23 cellular contexts compared by ENCODE assay signal in genomic region chr14:53855127-53855526, GRCh38.
"Had no signal": no experiment of that assay in that cellular context is flagged by ENCODE, and none has a peak within 500 bp of the region (broad histone marks: within the 10 kb centered on the region; RNA-seq: fewer than 3 reads in every experiment).

No MANE protein-coding gene starts in this region.

- H3K36me3 ChIP-seq: gastrocnemius medialis, neutrophil, pancreas, transverse colon, vagina, WERI-Rb-1 had no signal

- ATAC-seq: activated CD8-positive, alpha-beta T cell treated with anti-CD3 and anti-CD28 coated beads, Interleukin-2, amount 10 ng/mL, durations not matched to agents 7 days and 5 days; activated naive CD4-positive, alpha-beta T cell treated with anti-CD3 and anti-CD28 coated beads, Interleukin-2, amount 50 U/mL, for 72 hours; gastrocnemius medialis; pancreas; psoas muscle; right cardiac atrium; stimulated activated effector memory CD8-positive, alpha-beta T cell treated with anti-CD3 and anti-CD28 coated beads, Interleukin-12 subunit alpha, Interleukin-12 subunit beta, amount 100 ng/mL, for 72 hours had no signal

- H3K4me3 ChIP-seq: gastrocnemius medialis, pancreas, psoas muscle, skin epidermis, transverse colon, vagina had no signal

- H3K9me3 ChIP-seq: gastrocnemius medialis, neutrophil, pancreas, psoas muscle, transverse colon, vagina had no signal

- H3K27me3 ChIP-seq: gastrocnemius medialis, neutrophil, pancreas, transverse colon, vagina had no signal

- H3K4me1 ChIP-seq: gastrocnemius medialis, pancreas, psoas muscle, vagina had no signal

- FAIRE-seq: islet of Langerhans, pancreas, TTC549 had no signal

- DNase-seq: activated CD4-positive, alpha-beta T cell treated with anti-CD3 and anti-CD28 coated beads, Interleukin-2, amount 10 ng/mL, durations not matched to agents 7 days and 5 days; activated CD4-positive, CD25-positive, alpha-beta regulatory T cell treated with anti-CD3 and anti-CD28 coated beads, Interleukin-2, amount 50 U/mL, for 72 hours; activated CD8-positive, alpha-beta T cell treated with anti-CD3 and anti-CD28 coated beads, Interleukin-2, amount 10 ng/mL, durations not matched to agents 7 days and 5 days; activated gamma-delta T cell treated with Interleukin-2 at 50 U/mL for 16 hours; activated T-cell treated with anti-CD3 and anti-CD28 coated beads, Interleukin-2, amount 50 U/mL, for 1 hour; aorta; caudate nucleus; effector CD8-positive, alpha-beta T cell; gastrocnemius medialis; hypothalamus; pancreas; psoas muscle; right cardiac atrium; stimulated activated CD4-positive, alpha-beta T cell treated with anti-CD3 and anti-CD28 coated beads, Interleukin-2, amount 100 ng/mL, for 24 hours; transverse colon; WERI-Rb-1 had no signal

- H3K27ac ChIP-seq: gastrocnemius medialis, neutrophil, pancreas, psoas muscle, skin epidermis, transverse colon, vagina, WERI-Rb-1 had no signal
